In genomic region chr4:37847311-37847710, GRCh38 we compare ENCODE assay signal across 20 cellular contexts.
"Had no signal": no experiment of that assay in that cellular context is flagged by ENCODE, and none has a peak within 500 bp of the region (broad histone marks: within the 10 kb centered on the region; RNA-seq: fewer than 3 reads in every experiment).

No MANE protein-coding gene starts in this region.

- DNase-seq: activated CD4-positive, alpha-beta T cell treated with anti-CD3 and anti-CD28 coated beads, Interleukin-2, amount 10 ng/mL, durations not matched to agents 7 days and 5 days; activated CD8-positive, alpha-beta T cell treated with anti-CD3 and anti-CD28 coated beads, Interleukin-2, amount 10 ng/mL, durations not matched to agents 7 days and 5 days; activated effector memory CD4-positive, alpha-beta T cell treated with Interleukin-2 at 50 U/mL for 16 hours; activated naive CD4-positive, alpha-beta T cell treated with anti-CD3 and anti-CD28 coated beads, Interleukin-2, amount 50 U/mL, for 16 hours; activated T-cell treated with anti-CD3 and anti-CD28 coated beads, Interleukin-2, amount 50 U/mL, for 24 hours; aorta; effector memory CD8-positive, alpha-beta T cell; hippocampal formation; mucosa of descending colon; naive thymus-derived CD4-positive, alpha-beta T cell; stimulated activated CD4-positive, alpha-beta T cell treated with anti-CD3 and anti-CD28 coated beads, Interleukin-2, amount 100 ng/mL, for 24 hours; stimulated activated naive CD8-positive, alpha-beta T cell treated with anti-CD3 and anti-CD28 coated beads, Interleukin-15, Interleukin-2, amounts not matched to agents 100 U/mL and 50 U/mL, for 24 hours; T-helper 1 cell; T1000; tibial artery; uterus had no signal

- H3K4me3 Mint-ChIP-seq: activated CD4-positive, alpha-beta T cell treated with anti-CD3 and anti-CD28 coated beads, Interleukin-2, amount 10 ng/mL, durations not matched to agents 7 days and 5 days; activated CD8-positive, alpha-beta T cell treated with anti-CD3 and anti-CD28 coated beads, Interleukin-2, amount 10 ng/mL, durations not matched to agents 7 days and 5 days; activated T-cell treated with anti-CD3 and anti-CD28 coated beads, Interleukin-2, amount 50 U/mL, for 24 hours; effector memory CD8-positive, alpha-beta T cell; naive thymus-derived CD4-positive, alpha-beta T cell; neural progenitor cell had no signal

- H3K4me3 ChIP-seq: mucosa of descending colon, neural progenitor cell, prostate gland, right atrium auricular region, tibial artery, uterus had no signal

- H3K27ac Mint-ChIP-seq: activated CD8-positive, alpha-beta T cell treated with anti-CD3 and anti-CD28 coated beads, Interleukin-2, amount 10 ng/mL, durations not matched to agents 7 days and 5 days; activated T-cell treated with anti-CD3 and anti-CD28 coated beads, Interleukin-2, amount 50 U/mL, for 24 hours; naive thymus-derived CD4-positive, alpha-beta T cell; neural progenitor cell had no signal

- ATAC-seq: activated CD8-positive, alpha-beta T cell treated with anti-CD3 and anti-CD28 coated beads, Interleukin-2, amount 10 ng/mL, durations not matched to agents 7 days and 5 days; effector memory CD8-positive, alpha-beta T cell; left lobe of liver; mucosa of descending colon; naive thymus-derived CD4-positive, alpha-beta T cell; stimulated activated naive CD8-positive, alpha-beta T cell treated with anti-CD3 and anti-CD28 coated beads, Interleukin-15, Interleukin-2, amounts not matched to agents 100 U/mL and 50 U/mL, for 24 hours had no signal

- H3K27me3 Mint-ChIP-seq: activated CD4-positive, alpha-beta T cell treated with anti-CD3 and anti-CD28 coated beads, Interleukin-2, amount 10 ng/mL, durations not matched to agents 7 days and 5 days; activated T-cell treated with anti-CD3 and anti-CD28 coated beads, Interleukin-2, amount 50 U/mL, for 24 hours; effector memory CD8-positive, alpha-beta T cell; naive thymus-derived CD4-positive, alpha-beta T cell had no signal

- H3K4me1 Mint-ChIP-seq: activated CD4-positive, alpha-beta T cell treated with anti-CD3 and anti-CD28 coated beads, Interleukin-2, amount 10 ng/mL, durations not matched to agents 7 days and 5 days; neural progenitor cell had no signal

- H3K9me3 Mint-ChIP-seq: activated CD4-positive, alpha-beta T cell treated with anti-CD3 and anti-CD28 coated beads, Interleukin-2, amount 10 ng/mL, durations not matched to agents 7 days and 5 days; activated T-cell treated with anti-CD3 and anti-CD28 coated beads, Interleukin-2, amount 50 U/mL, for 24 hours; effector memory CD8-positive, alpha-beta T cell; naive thymus-derived CD4-positive, alpha-beta T cell; neural progenitor cell had no signal
